In genomic region chr7:2713370-2713769, GRCh38 we compare ENCODE assay signal across 17 cellular contexts. TPM values are rescaled to one million over a fixed set of nuclear protein-coding genes. Genes with fewer than 3 reads are reported as not detected.
DNase-seq lines count a peak whose midpoint lies in the region; ATAC-seq and TF ChIP-seq lines count a peak whose summit lies in the region.
"Had no signal": no experiment of that assay in that cellular context is flagged by ENCODE, and none has a peak within 500 bp of the region (broad histone marks: within the 10 kb centered on the region; RNA-seq: fewer than 3 reads in every experiment).

No MANE protein-coding gene starts in this region.

- H3F3A ChIP-seq in neural progenitor cell (ENCODE audit: low read depth) = no peaks in the 10 kb centered on the region

- H3K27ac ChIP-seq in neural progenitor cell = no peak overlapping the region
- H3K27ac ChIP-seq: esophagus squamous epithelium, GM23248, SK-N-MC, suprapubic skin had no signal

- no peaks in the 10 kb centered on the region for H3K9me3 ChIP-seq in neural progenitor cell (ENCODE audit: low read depth)
- H3K9me3 ChIP-seq: esophagus squamous epithelium, mucosa of descending colon, suprapubic skin had no signal

- TF ChIP-seq CTCF in neural progenitor cell (IDR thresholded peaks at IDR 0.05) = peak; percentile 15

- no peak overlapping the region for H2AFZ ChIP-seq in neural progenitor cell (replicated peaks)
- H2AFZ ChIP-seq: GM23248 had no signal

- intact Hi-C loops in Right ventricle myocardium superior (cut with DNase I) = no loop called here

- H4K20me1 ChIP-seq in neural progenitor cell (ENCODE audit: low read depth) = peaks cover 4% of the 10 kb centered on the region

- H3K27me3 Mint-ChIP-seq in neural progenitor cell (ENCODE audit: insufficient read depth, low read depth) = peaks cover 2% of the 10 kb centered on the region

- no peak overlapping the region for H3K9ac ChIP-seq in neural progenitor cell
- H3K9ac ChIP-seq: GM23248 had no signal

- ATAC-seq in Right ventricle myocardium superior (ENCODE audit: poor library complexity) (peak; percentile 59), HG02798 (IDR thresholded peaks at IDR 0.05; ENCODE audit: poor library complexity, unreplicated experiment) (no peak), HG03432 (IDR thresholded peaks at IDR 0.05; ENCODE audit: unreplicated experiment) (no peak)
- ATAC-seq: mucosa of descending colon had no signal

- DNase-seq in H7 = peak; percentile 70
- DNase-seq in OCI-M1 (lab: John Stamatoyannopoulos, UW) = peak; percentile 5
- no peak for DNase-seq in Right ventricle myocardium superior
- DNase-seq in neural progenitor cell (ENCODE audit: low spot score) = peak; percentile 60
- no peak for DNase-seq in NCI-H187 treated with DMSO at 0.1 percent for 48 hours (lab: John Stamatoyannopoulos, UW)
- DNase-seq: activated CD4-positive, alpha-beta T cell treated with anti-CD3 and anti-CD28 coated beads, Interleukin-2, amount 50 U/mL, for 1 hour; activated effector memory CD4-positive, alpha-beta T cell treated with anti-CD3 and anti-CD28 coated beads, Interleukin-2, amount 50 U/mL, for 16 hours; DMS 273 treated with DMSO at 0.1 percent for 48 hours; esophagus squamous epithelium; GM23248; mucosa of descending colon; NCI-H1436 treated with DMSO at 0.1 percent for 48 hours; NCI-H748 treated with DMSO at 0.1 percent for 48 hours had no signal

- peak overlapping the region; percentile 0 for H3K27ac Mint-ChIP-seq in neural progenitor cell

- H3K4me1 Mint-ChIP-seq in neural progenitor cell = peaks cover 37% of the 10 kb centered on the region

- no peak overlapping the region for H3K4me3 Mint-ChIP-seq in neural progenitor cell

- peaks cover 2% of the 10 kb centered on the region for H3K4me1 ChIP-seq in neural progenitor cell

- no peaks in the 10 kb centered on the region for H3K79me2 ChIP-seq in neural progenitor cell (ENCODE audit: low read depth)

- no peaks in the 10 kb centered on the region for H3K9me3 Mint-ChIP-seq in neural progenitor cell

- H3K27me3 ChIP-seq in H7 (ENCODE audit: control insufficient read depth, insufficient read depth, low read length) (no peaks in the 10 kb centered on the region), neural progenitor cell (no peaks in the 10 kb centered on the region)
- H3K27me3 ChIP-seq: suprapubic skin had no signal

- H3K36me3 ChIP-seq in H7 (replicated peaks; ENCODE audit: control insufficient read depth, insufficient read depth, low read length) (peaks cover 2% of the 10 kb centered on the region), neural progenitor cell (no peaks in the 10 kb centered on the region)
- H3K36me3 ChIP-seq: esophagus squamous epithelium, suprapubic skin had no signal

- peaks cover 19% of the 10 kb centered on the region for H3K36me3 Mint-ChIP-seq in neural progenitor cell

- no peak overlapping the region for H3K4me2 ChIP-seq in neural progenitor cell

- H3K4me3 ChIP-seq in H7 (ENCODE audit: insufficient read depth, low read depth, low read length) (no peak overlapping the region), neural progenitor cell (no peak overlapping the region)
- H3K4me3 ChIP-seq: esophagus squamous epithelium, GM23248, mucosa of descending colon, SK-N-MC, suprapubic skin had no signal

RNA-seq across cellular contexts. Expression of gene AMZ1, which starts 25.4 kb away (rescaled TPM):
- 0.07 TPM in 1 of 2 replicates, not detected in the other for total RNA-seq in H7 (2014; rRNA removed; shearing (Covaris generic))
- 0.08 TPM for total RNA-seq in Right ventricle myocardium superior
- total RNA-seq in neural progenitor cell (ENCODE audit: low replicate concordance) = 0.09 TPM in 1 of 2 replicates, not detected in the other

Comparison
In these comparisons a context has a peak if more than half of its experiments do, and no peak if none do; other contexts are left out.
1. DNase-seq: peak in H7 (single experiment), OCI-M1 (single experiment) and neural progenitor cell (single experiment); none in Right ventricle myocardium superior (single experiment) and NCI-H187 treated with DMSO at 0.1 percent for 48 hours (single experiment).